Comparison of ENCODE assay signal across 37 cellular contexts in genomic region chrX:104282326-104282725, GRCh38. TPM values are rescaled to one million over a fixed set of nuclear protein-coding genes. Genes with fewer than 3 reads are reported as not detected.
"Had no signal": no experiment of that assay in that cellular context is flagged by ENCODE, and none has a peak within 500 bp of the region (broad histone marks: within the 10 kb centered on the region; RNA-seq: fewer than 3 reads in every experiment).

No MANE protein-coding gene starts in this region.

- H3K9me3 ChIP-seq: breast epithelium, gastroesophageal sphincter, mucosa of descending colon, ovary, prostate gland, sigmoid colon, thyroid gland, upper lobe of left lung had no signal

- ATAC-seq: activated T-cell treated with anti-CD3 and anti-CD28 coated beads, Interleukin-2, amount 50 U/mL, for 4 hours; activated T-helper 17 cell treated with anti-CD3 and anti-CD28 coated beads, Interleukin-2, amount 50 U/mL, for 72 hours; gastroesophageal sphincter; left lobe of liver; mucosa of descending colon; stimulated activated memory B cell treated with anti-CD40 and anti-IgM and Interleukin-4, amounts not matched to agents 10 μg/mL and 1 μg/mL and 100 μg/mL, for 72 hours; stimulated activated naive CD8-positive, alpha-beta T cell treated with anti-CD3 and anti-CD28 coated beads, Interleukin-15, amount 100 ng/mL, for 72 hours; WTC11 had no signal

- H3K4me3 ChIP-seq: breast epithelium, gastroesophageal sphincter, lung, mucosa of descending colon, ovary, prostate gland, sigmoid colon, thyroid gland, upper lobe of left lung had no signal

- H3K27me3 ChIP-seq: gastroesophageal sphincter, ovary, sigmoid colon, thyroid gland, upper lobe of left lung had no signal

- FAIRE-seq: endometrium, small intestine had no signal

- DNase-seq: activated CD4-positive, alpha-beta memory T cell treated with anti-CD3 and anti-CD28 coated beads, Interleukin-2, amount 10 ng/mL, durations not matched to agents 7 days and 5 days; activated CD4-positive, alpha-beta T cell treated with anti-CD3 and anti-CD28 coated beads for 1 hour; activated CD4-positive, alpha-beta T cell treated with anti-CD3 and anti-CD28 coated beads, Interleukin-2, amount 10 ng/mL, durations not matched to agents 7 days and 5 days; activated gamma-delta T cell treated with Interleukin-2 at 50 U/mL for 16 hours; activated naive CD4-positive, alpha-beta T cell treated with anti-CD3 and anti-CD28 coated beads, Interleukin-2, amount 50 U/mL, for 16 hours; activated T-cell treated with anti-CD3 and anti-CD28 coated beads, Interleukin-2, amount 50 U/mL, for 4 hours; amniotic stem cell; central memory CD4-positive, alpha-beta T cell; effector CD4-positive, alpha-beta T cell; erythroblast; hypothalamus; immature natural killer cell; mucosa of descending colon; nephron progenitor cell; ovary; retina; sigmoid colon; small intestine; stimulated activated CD4-positive, alpha-beta T cell treated with anti-CD3 and anti-CD28 coated beads, Interleukin-4, amount 100 ng/mL, for 4 hours; stimulated activated CD8-positive, alpha-beta memory T cell treated with anti-CD3 and anti-CD28 coated beads, Interleukin-4, amount 100 ng/mL, for 48 hours; stimulated activated naive CD8-positive, alpha-beta T cell treated with anti-CD3 and anti-CD28 coated beads, Interleukin-15, amount 100 ng/mL, for 72 hours; T-helper 2 cell; thyroid gland; upper lobe of left lung had no signal

- H3K27ac ChIP-seq: breast epithelium, gastroesophageal sphincter, ovary, prostate gland, upper lobe of left lung had no signal

- H3K4me1 ChIP-seq: breast epithelium, gastroesophageal sphincter, prostate gland, sigmoid colon, upper lobe of left lung had no signal

- H3K36me3 ChIP-seq: breast epithelium, gastroesophageal sphincter, ovary, prostate gland, sigmoid colon, thyroid gland, upper lobe of left lung had no signal

RNA-seq across cellular contexts. Expression of gene ESX1, which starts 27.6 kb away (rescaled TPM):
- total RNA-seq: activated CD4-positive, alpha-beta memory T cell treated with anti-CD3 and anti-CD28 coated beads, Interleukin-2, amount 10 ng/mL, durations not matched to agents 7 days and 5 days; activated CD4-positive, alpha-beta T cell treated with anti-CD3 and anti-CD28 coated beads, Interleukin-2, amount 10 ng/mL, durations not matched to agents 7 days and 5 days; activated T-cell treated with anti-CD3 and anti-CD28 coated beads, Interleukin-2, amount 50 U/mL, for 4 hours; activated T-helper 17 cell treated with anti-CD3 and anti-CD28 coated beads, Interleukin-2, amount 50 U/mL, for 72 hours; breast epithelium; dermis blood vessel endothelial cell; gastroesophageal sphincter; kidney epithelial cell; left lobe of liver; lung; mesenteric fat pad; mucosa of descending colon; myocyte; ovary; sigmoid colon; thyroid gland; upper lobe of left lung; WTC11 had no signal
- polyA plus RNA-seq: immature natural killer cell, lung, ovary, sigmoid colon, small intestine had no signal
